Comparison of ENCODE assay signal across 1 cellular context in the genomic region with DNA sequence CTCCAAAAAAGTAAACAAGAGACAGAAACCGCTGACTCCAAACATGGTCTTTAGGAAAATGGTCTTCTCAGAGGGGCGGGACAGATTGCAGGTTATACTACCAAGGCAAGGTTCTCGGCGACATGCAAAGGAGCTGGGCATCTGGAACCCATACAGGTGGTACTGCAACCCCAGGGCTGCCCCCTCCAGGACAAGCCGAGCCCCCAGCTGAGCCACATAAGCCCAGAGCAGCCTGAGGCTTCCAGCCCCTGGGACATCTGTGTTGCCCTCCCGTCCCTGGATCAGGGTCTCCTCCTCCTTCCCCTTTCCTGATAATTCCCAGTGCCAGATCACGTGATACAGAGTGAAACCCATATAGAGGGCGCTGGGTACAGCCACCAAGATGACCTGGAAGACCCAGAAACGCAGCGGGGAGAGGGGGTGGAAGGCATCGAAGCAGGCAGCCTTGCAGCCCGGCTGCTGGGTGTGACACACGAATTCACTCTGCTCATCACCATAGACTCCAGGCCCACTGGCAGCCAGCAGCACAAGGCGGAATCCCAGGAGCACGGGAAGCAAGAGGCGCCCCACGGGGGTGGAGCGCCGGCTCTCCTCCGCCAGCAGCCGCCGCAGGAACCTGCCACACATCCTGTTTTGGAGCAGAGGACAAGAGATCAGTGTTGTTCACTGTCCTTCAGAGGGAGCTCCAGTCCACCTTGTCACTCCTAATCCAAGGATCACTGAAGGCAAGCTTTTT.
A peak's percentile ranks its signal among the peaks of the same experiment; 100 is the strongest.
TF ChIP-seq lines count a peak whose summit lies in the region.

A gene with protein sequence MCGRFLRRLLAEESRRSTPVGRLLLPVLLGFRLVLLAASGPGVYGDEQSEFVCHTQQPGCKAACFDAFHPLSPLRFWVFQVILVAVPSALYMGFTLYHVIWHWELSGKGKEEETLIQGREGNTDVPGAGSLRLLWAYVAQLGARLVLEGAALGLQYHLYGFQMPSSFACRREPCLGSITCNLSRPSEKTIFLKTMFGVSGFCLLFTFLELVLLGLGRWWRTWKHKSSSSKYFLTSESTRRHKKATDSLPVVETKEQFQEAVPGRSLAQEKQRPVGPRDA (minus strand): TSS at position 627 of the 736 bp plus-strand sequence. CDS start 0 bp downstream, at position 627.

TF ChIP-seq in HepG2, 621 proteins besides CTCF, POLR2A, EP300 and RAD21 (continued from another document and continues in another):
- TF ChIP-seq, protein P1, sequence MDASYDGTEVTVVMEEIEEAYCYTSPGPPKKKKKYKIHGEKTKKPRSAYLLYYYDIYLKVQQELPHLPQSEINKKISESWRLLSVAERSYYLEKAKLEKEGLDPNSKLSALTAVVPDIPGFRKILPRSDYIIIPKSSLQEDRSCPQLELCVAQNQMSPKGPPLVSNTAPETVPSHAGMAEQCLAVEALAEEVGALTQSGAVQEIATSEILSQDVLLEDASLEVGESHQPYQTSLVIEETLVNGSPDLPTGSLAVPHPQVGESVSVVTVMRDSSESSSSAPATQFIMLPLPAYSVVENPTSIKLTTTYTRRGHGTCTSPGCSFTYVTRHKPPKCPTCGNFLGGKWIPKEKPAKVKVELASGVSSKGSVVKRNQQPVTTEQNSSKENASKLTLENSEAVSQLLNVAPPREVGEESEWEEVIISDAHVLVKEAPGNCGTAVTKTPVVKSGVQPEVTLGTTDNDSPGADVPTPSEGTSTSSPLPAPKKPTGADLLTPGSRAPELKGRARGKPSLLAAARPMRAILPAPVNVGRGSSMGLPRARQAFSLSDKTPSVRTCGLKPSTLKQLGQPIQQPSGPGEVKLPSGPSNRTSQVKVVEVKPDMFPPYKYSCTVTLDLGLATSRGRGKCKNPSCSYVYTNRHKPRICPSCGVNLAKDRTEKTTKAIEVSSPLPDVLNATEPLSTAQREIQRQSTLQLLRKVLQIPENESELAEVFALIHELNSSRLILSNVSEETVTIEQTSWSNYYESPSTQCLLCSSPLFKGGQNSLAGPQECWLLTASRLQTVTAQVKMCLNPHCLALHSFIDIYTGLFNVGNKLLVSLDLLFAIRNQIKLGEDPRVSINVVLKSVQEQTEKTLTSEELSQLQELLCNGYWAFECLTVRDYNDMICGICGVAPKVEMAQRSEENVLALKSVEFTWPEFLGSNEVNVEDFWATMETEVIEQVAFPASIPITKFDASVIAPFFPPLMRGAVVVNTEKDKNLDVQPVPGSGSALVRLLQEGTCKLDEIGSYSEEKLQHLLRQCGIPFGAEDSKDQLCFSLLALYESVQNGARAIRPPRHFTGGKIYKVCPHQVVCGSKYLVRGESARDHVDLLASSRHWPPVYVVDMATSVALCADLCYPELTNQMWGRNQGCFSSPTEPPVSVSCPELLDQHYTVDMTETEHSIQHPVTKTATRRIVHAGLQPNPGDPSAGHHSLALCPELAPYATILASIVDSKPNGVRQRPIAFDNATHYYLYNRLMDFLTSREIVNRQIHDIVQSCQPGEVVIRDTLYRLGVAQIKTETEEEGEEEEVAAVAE (CRISPR knock-in tag; IDR thresholded peaks at IDR 0.05; ENCODE audit: borderline replicate concordance): no peak
- TF ChIP-seq ZSCAN21 (CRISPR knock-in tag; IDR thresholded peaks at IDR 0.05; ENCODE audit: borderline replicate concordance): no peak
- TF ChIP-seq U2AF1 (optimal IDR thresholded peaks at IDR 0.05; ENCODE audit: low read depth, low read length): no peak
- TF ChIP-seq ZNF3 (CRISPR knock-in tag; IDR thresholded peaks at IDR 0.05): no peak
- TF ChIP-seq, protein P2, sequence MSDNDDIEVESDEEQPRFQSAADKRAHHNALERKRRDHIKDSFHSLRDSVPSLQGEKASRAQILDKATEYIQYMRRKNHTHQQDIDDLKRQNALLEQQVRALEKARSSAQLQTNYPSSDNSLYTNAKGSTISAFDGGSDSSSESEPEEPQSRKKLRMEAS (IDR thresholded peaks at IDR 0.05): no peak
- TF ChIP-seq ZNF33B (CRISPR knock-in tag; IDR thresholded peaks at IDR 0.05): no peak
- no peak for TF ChIP-seq YY1 (IDR thresholded peaks at IDR 0.05; ENCODE audit: insufficient read depth, insufficient replicate concordance, low read depth, low read length)
- no peak for TF ChIP-seq NRL (CRISPR knock-in tag; IDR thresholded peaks at IDR 0.05; ENCODE audit: borderline replicate concordance)
- TF ChIP-seq, protein P3, sequence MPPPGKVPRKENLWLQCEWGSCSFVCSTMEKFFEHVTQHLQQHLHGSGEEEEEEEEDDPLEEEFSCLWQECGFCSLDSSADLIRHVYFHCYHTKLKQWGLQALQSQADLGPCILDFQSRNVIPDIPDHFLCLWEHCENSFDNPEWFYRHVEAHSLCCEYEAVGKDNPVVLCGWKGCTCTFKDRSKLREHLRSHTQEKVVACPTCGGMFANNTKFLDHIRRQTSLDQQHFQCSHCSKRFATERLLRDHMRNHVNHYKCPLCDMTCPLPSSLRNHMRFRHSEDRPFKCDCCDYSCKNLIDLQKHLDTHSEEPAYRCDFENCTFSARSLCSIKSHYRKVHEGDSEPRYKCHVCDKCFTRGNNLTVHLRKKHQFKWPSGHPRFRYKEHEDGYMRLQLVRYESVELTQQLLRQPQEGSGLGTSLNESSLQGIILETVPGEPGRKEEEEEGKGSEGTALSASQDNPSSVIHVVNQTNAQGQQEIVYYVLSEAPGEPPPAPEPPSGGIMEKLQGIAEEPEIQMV (CRISPR knock-in tag; IDR thresholded peaks at IDR 0.05; ENCODE audit: low read depth): no peak
- no peak for TF ChIP-seq MAFK (conservative IDR thresholded peaks at IDR 0.05 in 1 of 2, IDR thresholded peaks at IDR 0.05 in 1 of 2; ENCODE audit: low read length in 2 of 2)
- no peak for TF ChIP-seq MTF1 (CRISPR knock-in tag; IDR thresholded peaks at IDR 0.05)
- no peak for TF ChIP-seq ZNF253 (CRISPR knock-in tag; IDR thresholded peaks at IDR 0.05; ENCODE audit: borderline replicate concordance)
- TF ChIP-seq HNRNPL (IDR thresholded peaks at IDR 0.05; ENCODE audit: low read depth, low read length): no peak
- TF ChIP-seq, protein P4, sequence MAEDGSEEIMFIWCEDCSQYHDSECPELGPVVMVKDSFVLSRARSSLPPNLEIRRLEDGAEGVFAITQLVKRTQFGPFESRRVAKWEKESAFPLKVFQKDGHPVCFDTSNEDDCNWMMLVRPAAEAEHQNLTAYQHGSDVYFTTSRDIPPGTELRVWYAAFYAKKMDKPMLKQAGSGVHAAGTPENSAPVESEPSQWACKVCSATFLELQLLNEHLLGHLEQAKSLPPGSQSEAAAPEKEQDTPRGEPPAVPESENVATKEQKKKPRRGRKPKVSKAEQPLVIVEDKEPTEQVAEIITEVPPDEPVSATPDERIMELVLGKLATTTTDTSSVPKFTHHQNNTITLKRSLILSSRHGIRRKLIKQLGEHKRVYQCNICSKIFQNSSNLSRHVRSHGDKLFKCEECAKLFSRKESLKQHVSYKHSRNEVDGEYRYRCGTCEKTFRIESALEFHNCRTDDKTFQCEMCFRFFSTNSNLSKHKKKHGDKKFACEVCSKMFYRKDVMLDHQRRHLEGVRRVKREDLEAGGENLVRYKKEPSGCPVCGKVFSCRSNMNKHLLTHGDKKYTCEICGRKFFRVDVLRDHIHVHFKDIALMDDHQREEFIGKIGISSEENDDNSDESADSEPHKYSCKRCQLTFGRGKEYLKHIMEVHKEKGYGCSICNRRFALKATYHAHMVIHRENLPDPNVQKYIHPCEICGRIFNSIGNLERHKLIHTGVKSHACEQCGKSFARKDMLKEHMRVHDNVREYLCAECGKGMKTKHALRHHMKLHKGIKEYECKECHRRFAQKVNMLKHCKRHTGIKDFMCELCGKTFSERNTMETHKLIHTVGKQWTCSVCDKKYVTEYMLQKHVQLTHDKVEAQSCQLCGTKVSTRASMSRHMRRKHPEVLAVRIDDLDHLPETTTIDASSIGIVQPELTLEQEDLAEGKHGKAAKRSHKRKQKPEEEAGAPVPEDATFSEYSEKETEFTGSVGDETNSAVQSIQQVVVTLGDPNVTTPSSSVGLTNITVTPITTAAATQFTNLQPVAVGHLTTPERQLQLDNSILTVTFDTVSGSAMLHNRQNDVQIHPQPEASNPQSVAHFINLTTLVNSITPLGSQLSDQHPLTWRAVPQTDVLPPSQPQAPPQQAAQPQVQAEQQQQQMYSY (CRISPR knock-in tag; IDR thresholded peaks at IDR 0.05): no peak
- TF ChIP-seq SMARCC2 (IDR thresholded peaks at IDR 0.05): no peak
- TF ChIP-seq TBL1XR1 (IDR thresholded peaks at IDR 0.05; ENCODE audit: borderline replicate concordance, low read length, partially characterized antibody): no peak
- TF ChIP-seq, protein P5, sequence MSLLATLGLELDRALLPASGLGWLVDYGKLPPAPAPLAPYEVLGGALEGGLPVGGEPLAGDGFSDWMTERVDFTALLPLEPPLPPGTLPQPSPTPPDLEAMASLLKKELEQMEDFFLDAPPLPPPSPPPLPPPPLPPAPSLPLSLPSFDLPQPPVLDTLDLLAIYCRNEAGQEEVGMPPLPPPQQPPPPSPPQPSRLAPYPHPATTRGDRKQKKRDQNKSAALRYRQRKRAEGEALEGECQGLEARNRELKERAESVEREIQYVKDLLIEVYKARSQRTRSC (CRISPR knock-in tag; IDR thresholded peaks at IDR 0.05; ENCODE audit: low read depth): no peak
- 0 out of 2 replicates have a peak, but pooled peaks have one; percentile 58 for TF ChIP-seq ARID2 (CRISPR knock-in tag; IDR thresholded peaks at IDR 0.05; ENCODE audit: borderline replicate concordance)
- no peak for TF ChIP-seq TOPORS (CRISPR knock-in tag; IDR thresholded peaks at IDR 0.05)
- TF ChIP-seq FOSL2 (CRISPR knock-in tag; IDR thresholded peaks at IDR 0.05): no peak
- no peak for TF ChIP-seq CAMTA2 (CRISPR knock-in tag; IDR thresholded peaks at IDR 0.05; ENCODE audit: borderline replicate concordance)
- TF ChIP-seq KLF12 (CRISPR knock-in tag; IDR thresholded peaks at IDR 0.05; ENCODE audit: borderline replicate concordance): no peak
- TF ChIP-seq ZNF10 (CRISPR knock-in tag; IDR thresholded peaks at IDR 0.05; ENCODE audit: borderline replicate concordance, low read depth): no peak
- TF ChIP-seq WIZ (CRISPR knock-in tag; IDR thresholded peaks at IDR 0.05): no peak
- no peak for TF ChIP-seq SRSF4 (IDR thresholded peaks at IDR 0.05; ENCODE audit: low read depth, low read length, poor library complexity, severe bottlenecking)
- TF ChIP-seq U2AF2 (IDR thresholded peaks at IDR 0.05; ENCODE audit: low read depth, low read length): no peak
- TF ChIP-seq SP1 (IDR thresholded peaks at IDR 0.05): no peak
- no peak for TF ChIP-seq SP1 (CRISPR knock-in tag; IDR thresholded peaks at IDR 0.05)
- no peak for TF ChIP-seq RFXANK (CRISPR knock-in tag; IDR thresholded peaks at IDR 0.05)
- TF ChIP-seq, protein P6, sequence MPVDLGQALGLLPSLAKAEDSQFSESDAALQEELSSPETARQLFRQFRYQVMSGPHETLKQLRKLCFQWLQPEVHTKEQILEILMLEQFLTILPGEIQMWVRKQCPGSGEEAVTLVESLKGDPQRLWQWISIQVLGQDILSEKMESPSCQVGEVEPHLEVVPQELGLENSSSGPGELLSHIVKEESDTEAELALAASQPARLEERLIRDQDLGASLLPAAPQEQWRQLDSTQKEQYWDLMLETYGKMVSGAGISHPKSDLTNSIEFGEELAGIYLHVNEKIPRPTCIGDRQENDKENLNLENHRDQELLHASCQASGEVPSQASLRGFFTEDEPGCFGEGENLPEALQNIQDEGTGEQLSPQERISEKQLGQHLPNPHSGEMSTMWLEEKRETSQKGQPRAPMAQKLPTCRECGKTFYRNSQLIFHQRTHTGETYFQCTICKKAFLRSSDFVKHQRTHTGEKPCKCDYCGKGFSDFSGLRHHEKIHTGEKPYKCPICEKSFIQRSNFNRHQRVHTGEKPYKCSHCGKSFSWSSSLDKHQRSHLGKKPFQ (CRISPR knock-in tag; IDR thresholded peaks at IDR 0.05; ENCODE audit: insufficient replicate concordance): no peak
- no peak for TF ChIP-seq NFYC (CRISPR knock-in tag; IDR thresholded peaks at IDR 0.05)
- TF ChIP-seq ZNF7 (CRISPR knock-in tag; IDR thresholded peaks at IDR 0.05): no peak
- peak; percentile 23; the same call in 1 of the 2 replicates for TF ChIP-seq GFI1 (CRISPR knock-in tag; IDR thresholded peaks at IDR 0.05; ENCODE audit: borderline replicate concordance)
- no peak for TF ChIP-seq PHF5A (CRISPR knock-in tag; IDR thresholded peaks at IDR 0.05; ENCODE audit: low read depth, unreplicated experiment)
- peak; percentile 65 for TF ChIP-seq STAG1 (CRISPR knock-in tag; IDR thresholded peaks at IDR 0.05)
- no peak for TF ChIP-seq ZSCAN9 (CRISPR knock-in tag; IDR thresholded peaks at IDR 0.05; ENCODE audit: borderline replicate concordance)
- TF ChIP-seq, protein P7, sequence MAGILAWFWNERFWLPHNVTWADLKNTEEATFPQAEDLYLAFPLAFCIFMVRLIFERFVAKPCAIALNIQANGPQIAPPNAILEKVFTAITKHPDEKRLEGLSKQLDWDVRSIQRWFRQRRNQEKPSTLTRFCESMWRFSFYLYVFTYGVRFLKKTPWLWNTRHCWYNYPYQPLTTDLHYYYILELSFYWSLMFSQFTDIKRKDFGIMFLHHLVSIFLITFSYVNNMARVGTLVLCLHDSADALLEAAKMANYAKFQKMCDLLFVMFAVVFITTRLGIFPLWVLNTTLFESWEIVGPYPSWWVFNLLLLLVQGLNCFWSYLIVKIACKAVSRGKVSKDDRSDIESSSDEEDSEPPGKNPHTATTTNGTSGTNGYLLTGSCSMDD (CRISPR knock-in tag; IDR thresholded peaks at IDR 0.05): no peak
- no peak for TF ChIP-seq ZNF672 (CRISPR knock-in tag; IDR thresholded peaks at IDR 0.05)
- TF ChIP-seq ZNF326 (CRISPR knock-in tag; IDR thresholded peaks at IDR 0.05; ENCODE audit: borderline replicate concordance): no peak
- no peak; the same call in 1 of the 2 replicates for TF ChIP-seq KAT8 (CRISPR knock-in tag; IDR thresholded peaks at IDR 0.05)
- TF ChIP-seq, protein P8, sequence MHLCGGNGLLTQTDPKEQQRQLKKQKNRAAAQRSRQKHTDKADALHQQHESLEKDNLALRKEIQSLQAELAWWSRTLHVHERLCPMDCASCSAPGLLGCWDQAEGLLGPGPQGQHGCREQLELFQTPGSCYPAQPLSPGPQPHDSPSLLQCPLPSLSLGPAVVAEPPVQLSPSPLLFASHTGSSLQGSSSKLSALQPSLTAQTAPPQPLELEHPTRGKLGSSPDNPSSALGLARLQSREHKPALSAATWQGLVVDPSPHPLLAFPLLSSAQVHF (CRISPR knock-in tag; IDR thresholded peaks at IDR 0.05): no peak
- TF ChIP-seq ZSCAN12 (CRISPR knock-in tag; IDR thresholded peaks at IDR 0.05): no peak
- no peak for TF ChIP-seq ARNT (IDR thresholded peaks at IDR 0.05)
- no peak for TF ChIP-seq FOXK2 (IDR thresholded peaks at IDR 0.05)
- no peak for TF ChIP-seq ZNF337 (CRISPR knock-in tag; IDR thresholded peaks at IDR 0.05; ENCODE audit: borderline replicate concordance, low read depth)
- TF ChIP-seq, protein P9, sequence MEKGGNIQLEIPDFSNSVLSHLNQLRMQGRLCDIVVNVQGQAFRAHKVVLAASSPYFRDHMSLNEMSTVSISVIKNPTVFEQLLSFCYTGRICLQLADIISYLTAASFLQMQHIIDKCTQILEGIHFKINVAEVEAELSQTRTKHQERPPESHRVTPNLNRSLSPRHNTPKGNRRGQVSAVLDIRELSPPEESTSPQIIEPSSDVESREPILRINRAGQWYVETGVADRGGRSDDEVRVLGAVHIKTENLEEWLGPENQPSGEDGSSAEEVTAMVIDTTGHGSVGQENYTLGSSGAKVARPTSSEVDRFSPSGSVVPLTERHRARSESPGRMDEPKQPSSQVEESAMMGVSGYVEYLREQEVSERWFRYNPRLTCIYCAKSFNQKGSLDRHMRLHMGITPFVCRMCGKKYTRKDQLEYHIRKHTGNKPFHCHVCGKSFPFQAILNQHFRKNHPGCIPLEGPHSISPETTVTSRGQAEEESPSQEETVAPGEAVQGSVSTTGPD (CRISPR knock-in tag; IDR thresholded peaks at IDR 0.05): no peak
- peak; percentile 45; the same call in 1 of the 2 replicates for TF ChIP-seq ZNF350 (CRISPR knock-in tag; IDR thresholded peaks at IDR 0.05; ENCODE audit: borderline replicate concordance, low read depth)
- TF ChIP-seq SMARCE1 (IDR thresholded peaks at IDR 0.05; ENCODE audit: borderline replicate concordance): no peak
- no peak for TF ChIP-seq ZNF773 (CRISPR knock-in tag; IDR thresholded peaks at IDR 0.05; ENCODE audit: borderline replicate concordance)
- no peak for TF ChIP-seq ZNF563 (CRISPR knock-in tag; IDR thresholded peaks at IDR 0.05)
- no peak for TF ChIP-seq KMT2B (CRISPR knock-in tag; IDR thresholded peaks at IDR 0.05)
